8 cellular contexts compared by ENCODE assay signal in the genomic region with DNA sequence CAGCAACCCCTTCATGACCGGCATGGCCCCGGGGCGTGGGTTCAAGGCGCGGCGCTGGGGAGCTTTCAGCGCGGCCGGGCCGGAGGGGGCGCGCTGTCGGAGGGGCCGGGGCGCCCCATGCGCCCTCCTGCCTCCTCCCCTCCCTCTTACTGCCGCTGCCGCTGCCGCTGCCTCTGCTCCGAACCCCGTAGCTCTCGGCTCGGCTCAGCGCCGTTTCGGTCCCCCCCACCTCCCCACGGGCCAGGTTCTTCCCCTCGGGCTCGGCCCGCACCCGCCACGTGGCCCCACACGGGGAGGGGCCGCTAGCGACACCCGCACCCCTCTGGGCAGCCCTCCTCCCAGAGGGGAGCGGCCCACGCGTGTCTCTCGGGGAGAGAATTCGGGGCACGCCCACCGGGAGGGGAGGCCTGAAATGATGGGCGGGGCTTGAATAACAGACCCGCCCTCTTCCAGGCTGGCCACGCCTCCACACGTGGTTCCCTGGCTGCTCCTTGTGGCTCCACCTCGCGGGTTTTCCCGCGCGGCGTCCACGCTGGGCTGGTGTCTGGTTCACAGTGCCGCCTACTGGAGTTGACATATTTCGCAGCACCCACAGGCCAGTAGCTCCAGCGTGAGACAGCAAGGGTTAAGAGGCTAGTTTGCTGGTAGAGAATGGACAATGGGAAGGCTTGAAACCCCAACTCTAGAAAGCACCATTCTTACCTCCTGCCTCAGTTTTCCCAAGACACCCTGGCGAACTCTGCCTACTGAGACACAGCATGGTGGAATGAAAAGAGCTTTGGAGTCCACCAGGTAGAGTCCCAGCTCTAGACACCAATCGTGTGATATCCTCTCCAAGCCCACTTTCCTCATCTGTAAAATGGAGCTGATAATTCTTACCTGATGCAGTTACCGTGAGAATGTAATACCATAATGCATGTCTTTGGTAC. TPM values are rescaled to one million over a fixed set of nuclear protein-coding genes. Genes with fewer than 3 reads are reported as not detected.
A peak's percentile ranks its signal among the peaks of the same experiment; 100 is the strongest.
DNase-seq lines count a peak whose midpoint lies in the region; ATAC-seq and TF ChIP-seq lines count a peak whose summit lies in the region.

A gene (minus strand): TSS at position 221 of the 929 bp plus-strand sequence. CDS start 197 bp downstream, at position 24.

- peak within 1 kb of the TSS; percentile 65 for H3K4me2 ChIP-seq in mammary epithelial cell (ENCODE audit: insufficient read depth, low read depth, low read length)

- TF ChIP-seq POLR2A in spleen (IDR thresholded peaks at IDR 0.05), result peak in 1 of 3 donors; percentile 13

- no peak within 1 kb of the TSS for H2AFZ ChIP-seq in mammary epithelial cell (ENCODE audit: low read depth, low read length)

- H3K27me3 ChIP-seq in mammary epithelial cell (ENCODE audit: insufficient read depth, low read length) (peaks cover 12% of the 10 kb centered on the region), spleen (replicated peaks in 1 of 7) (peaks cover 0 to 31% (median 5%) of the 10 kb centered on the region in 7 donors)

- H3K36me3 ChIP-seq in mammary epithelial cell (ENCODE audit: insufficient read depth, low read length), result no peaks in the 10 kb centered on the region
- H3K36me3 ChIP-seq in spleen, result no peaks in the 10 kb centered on the region

- peak; percentile 79 for DNase-seq in COR-L47 (lab: John Stamatoyannopoulos, UW)
- peak; percentile 50 for DNase-seq in HCEC 1CT
- DNase-seq in NCI-H1930 (lab: John Stamatoyannopoulos, UW), result peak; percentile 79 to 86
- DNase-seq in mammary epithelial cell, result peak; percentile 53
- DNase-seq in immature natural killer cell, result peak; percentile 79 to 84 (median 81)
- DNase-seq in spleen, result peak; percentile 95

- in situ Hi-C loops in mammary epithelial cell (cut with MboI; ENCODE audit: low sequenced_read_pairs in 2 of 2), result no loop called here

- peak within 1 kb of the TSS; percentile 44 for H3K4me3 ChIP-seq in WI38 (ENCODE audit: low read depth, low read length)
- peak within 1 kb of the TSS in 2 of 3 experiments; percentile 23 to 33 for H3K4me3 ChIP-seq in mammary epithelial cell (replicated peaks in 1 of 3; ENCODE audit: insufficient read depth in 1 of 3, low read depth in 2 of 3, low read length in 3 of 3)
- peak within 1 kb of the TSS; percentile 24 to 71 (median 47) for H3K4me3 ChIP-seq in spleen

- WGBS in mammary epithelial cell (ENCODE audit: low coverage, missing lambda C conversion rate), result 14% methylated on average over 23 of the region's 60 CpGs
- 3 to 13% (median 4%) methylated on average over 13 to 60 of the region's 60 CpGs for WGBS in spleen, 5 donors

- H3K27ac Mint-ChIP-seq in immature natural killer cell, result peak within 1 kb of the TSS in 1 of 6 donors; percentile 11

- H3K4me1 Mint-ChIP-seq in immature natural killer cell, result peaks cover 43 to 45% of the 10 kb centered on the region in 2 donors

- intact Hi-C loops in mammary epithelial cell (cut with micrococcal nuclease) (loop anchor here (5.0 kb wide), 1 partner anchor 49 kb away; no protein-coding TSS in a partner anchor), spleen (cut with DNase I; ENCODE audit: low total_unique reads) (loop anchor here (10.0 kb wide), 1 partner anchor 66 kb away; a partner anchor contains a TSS)

- ATAC-seq in GM19351 (IDR thresholded peaks at IDR 0.05; ENCODE audit: unreplicated experiment), result no peak

- no peaks in the 10 kb centered on the region for H3K9me3 ChIP-seq in mammary epithelial cell (replicated peaks; ENCODE audit: insufficient read depth, low read length)
- no peaks in the 10 kb centered on the region for H3K9me3 ChIP-seq in spleen

- H3K36me3 Mint-ChIP-seq in immature natural killer cell, result no peaks in the 10 kb centered on the region

- TF ChIP-seq CTCF in WI38 (IDR thresholded peaks at IDR 0.05; ENCODE audit: low read depth, low read length) (peak; percentile 47), mammary epithelial cell (conservative IDR thresholded peaks at IDR 0.05 in 1 of 2, IDR thresholded peaks at IDR 0.05 in 1 of 2; ENCODE audit: extremely low read depth in 1 of 2, insufficient read depth in 1 of 2, low read depth in 1 of 2, low read length in 2 of 2) (peak; percentile 20 to 55), spleen (IDR thresholded peaks at IDR 0.05 in 8 of 11, conservative IDR thresholded peaks at IDR 0.05 in 3 of 11) (peak in 10 of 11 experiments; percentile 33 to 79 (median 65))

- no peaks in the 10 kb centered on the region for H3K9me3 Mint-ChIP-seq in immature natural killer cell

- H3K27me3 Mint-ChIP-seq in immature natural killer cell (ENCODE audit: low read depth in 3 of 3), result peaks cover 2 to 15% (median 6%) of the 10 kb centered on the region in 3 donors

- no peaks in the 10 kb centered on the region for H4K20me1 ChIP-seq in mammary epithelial cell (ENCODE audit: insufficient read depth, low read length)

- H3K27ac ChIP-seq in mammary epithelial cell (ENCODE audit: insufficient read depth, low read depth, low read length) (no peak within 1 kb of the TSS), spleen (peak within 1 kb of the TSS in 1 of 8 donors; percentile 15)

- H3K4me1 ChIP-seq in mammary epithelial cell (ENCODE audit: insufficient read depth, low read length) (peaks cover 21% of the 10 kb centered on the region), spleen (peaks cover 33 to 80% (median 59%) of the 10 kb centered on the region in 6 donors)

- H3K79me2 ChIP-seq in mammary epithelial cell (ENCODE audit: insufficient read depth, low read length), result no peaks in the 10 kb centered on the region

- CTCF ChIA-PET in mammary epithelial cell (lab: Charles Lee; ENCODE audit: low non-redundant PET), result interaction anchor here (0.6 to 0.7 kb wide), 3 partner anchors 13 to 1897 kb away, joined by 3 to 8 read pairs (median 4); a partner anchor contains a TSS

- no peak within 1 kb of the TSS for H3K9ac ChIP-seq in mammary epithelial cell (ENCODE audit: insufficient read depth, low read length)

- BruUV-seq in mammary epithelial cell (replicated peaks; lab: Mats Ljungman, UMichigan), result no TSS peak

- dilution Hi-C loops in mammary epithelial cell (cut with HindIII; ENCODE audit: low sequenced_read_pairs), result no loop called here

- H3K4me3 Mint-ChIP-seq in immature natural killer cell, result peak within 1 kb of the TSS; percentile 51 to 73 (median 65)

RNA-seq across cellular contexts. Expression of the gene that starts here (rescaled TPM):
- total RNA-seq in mammary epithelial cell (not detected), spleen (under 1 TPM; 0.17 to 0.52 (median 0.26) TPM)
- polyA plus RNA-seq in mammary epithelial cell (0.01 TPM), immature natural killer cell (not detected), spleen (under 1 TPM; 0.14 to 0.32 (median 0.15) TPM)
- polyA minus RNA-seq in mammary epithelial cell, result 1.7 TPM

Comparison
In these comparisons a context has a peak if more than half of its experiments do, and no peak if none do; other contexts are left out.
1. Peak in DNase-seq in immature natural killer cell; RNA of the gene not detected or under 1 TPM.
2. Peak in DNase-seq and H3K4me3 ChIP-seq in spleen; RNA of the gene not detected or under 1 TPM.